16 cellular contexts compared by ENCODE assay signal in the genomic region with DNA sequence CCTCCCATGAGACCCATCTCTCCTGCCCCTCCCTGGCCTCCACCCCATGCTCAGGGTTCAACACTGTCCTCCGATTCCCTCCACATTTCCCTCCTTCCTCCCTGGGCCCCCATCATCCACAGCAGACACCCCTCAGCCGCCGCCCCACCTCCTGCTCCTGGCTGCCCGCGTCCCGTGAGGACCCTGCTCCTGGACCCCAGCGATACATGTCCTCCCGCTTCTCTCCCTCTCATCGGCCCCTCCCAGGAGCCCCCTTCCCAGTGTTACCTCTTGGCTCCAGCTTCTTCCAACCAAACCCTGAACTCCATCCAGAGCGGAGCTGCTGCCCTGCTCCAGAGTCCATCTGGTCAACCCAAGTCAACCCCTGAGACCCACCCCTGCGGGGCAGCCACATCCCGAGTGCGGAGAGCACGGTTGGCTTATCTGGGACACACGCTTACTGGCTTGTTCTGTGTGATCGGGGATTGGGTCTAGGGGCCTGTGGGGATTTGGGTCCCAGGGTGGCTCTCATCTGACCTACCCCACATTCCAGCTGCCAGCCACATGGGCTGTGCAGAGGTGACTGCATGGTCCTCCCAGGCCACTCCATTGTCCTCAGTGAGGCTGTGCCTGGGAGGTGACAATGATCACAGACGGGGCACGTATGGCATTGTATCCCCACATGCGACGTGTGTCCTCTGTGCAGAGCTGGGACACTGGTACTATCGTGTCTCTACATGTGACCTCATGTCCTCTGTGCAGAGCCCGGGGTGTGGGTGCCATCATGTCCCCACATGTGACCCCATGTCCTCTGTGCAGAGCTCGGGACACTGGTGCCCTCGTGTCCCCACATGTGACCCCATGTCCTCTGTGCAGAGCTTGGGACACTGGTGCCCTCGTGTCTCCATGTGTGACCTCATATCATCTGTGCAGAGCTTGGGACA.
A peak's percentile ranks its signal among the peaks of the same experiment; 100 is the strongest.
DNase-seq lines count a peak whose midpoint lies in the region; ATAC-seq and TF ChIP-seq lines count a peak whose summit lies in the region.
"Had no signal": no experiment of that assay in that cellular context is flagged by ENCODE, and none has a peak within 500 bp of the region (broad histone marks: within the 10 kb centered on the region; RNA-seq: fewer than 3 reads in every experiment).

No MANE protein-coding gene starts in this region.

- H3K36me3 ChIP-seq in colonic mucosa, result no peaks in the 10 kb centered on the region
- H3K36me3 ChIP-seq in tibial artery, result no peaks in the 10 kb centered on the region

- H3K9me3 ChIP-seq in colonic mucosa (no peaks in the 10 kb centered on the region), tibial artery (no peaks in the 10 kb centered on the region)

- H3K4me3 Mint-ChIP-seq in CD14-positive monocyte (no peak overlapping the region), neural crest cell (no peak overlapping the region)
- no peak overlapping the region for H3K4me3 Mint-ChIP-seq in stimulated activated effector memory CD8-positive, alpha-beta T cell treated with anti-CD3 and anti-CD28 coated beads, Interleukin-12 subunit alpha, Interleukin-12 subunit beta, amount 100 ng/mL, for 72 hours

- H3K4me3 ChIP-seq in colonic mucosa, result no peak overlapping the region
- H3K4me3 ChIP-seq in tibial artery, result no peak overlapping the region
- H3K4me3 ChIP-seq: K562 had no signal

- peaks cover 0 to 4% (median 0%) of the 10 kb centered on the region in 7 donors for H3K9me3 Mint-ChIP-seq in CD14-positive monocyte
- peaks cover 3% of the 10 kb centered on the region for H3K9me3 Mint-ChIP-seq in neural crest cell
- H3K9me3 Mint-ChIP-seq in stimulated activated effector memory CD8-positive, alpha-beta T cell treated with anti-CD3 and anti-CD28 coated beads, Interleukin-12 subunit alpha, Interleukin-12 subunit beta, amount 100 ng/mL, for 72 hours, result no peaks in the 10 kb centered on the region

- H3K4me1 Mint-ChIP-seq in CD14-positive monocyte (no peaks in the 10 kb centered on the region), neural crest cell (peaks cover 23% of the 10 kb centered on the region)
- H3K4me1 Mint-ChIP-seq in stimulated activated effector memory CD8-positive, alpha-beta T cell treated with anti-CD3 and anti-CD28 coated beads, Interleukin-12 subunit alpha, Interleukin-12 subunit beta, amount 100 ng/mL, for 72 hours, result no peaks in the 10 kb centered on the region

- peak overlapping the region in 1 of 7 donors; percentile 54 for H3K27ac Mint-ChIP-seq in CD14-positive monocyte
- peak overlapping the region; percentile 87 for H3K27ac Mint-ChIP-seq in neural crest cell (ENCODE audit: unreplicated experiment)
- H3K27ac Mint-ChIP-seq in stimulated activated effector memory CD8-positive, alpha-beta T cell treated with anti-CD3 and anti-CD28 coated beads, Interleukin-12 subunit alpha, Interleukin-12 subunit beta, amount 100 ng/mL, for 72 hours, result no peak overlapping the region

- intact Hi-C loops in CD14-positive monocyte (cut with micrococcal nuclease), result no loop called here
- intact Hi-C loops in colonic mucosa (cut with DNase I), result no loop called here
- intact Hi-C loops in tibial artery (cut with DNase I; ENCODE audit: low total_unique reads), result no loop called here

- DNase-seq in CD14-positive monocyte (ENCODE audit: low spot score) (peak; percentile 18), colonic mucosa (peak; percentile 9), neural crest cell (ENCODE audit: low read depth, low spot score) (no peak), tibial artery (peak; percentile 13 to 42), T1000 (lab: John Stamatoyannopoulos, UW) (no peak)
- DNase-seq in stimulated activated effector memory CD8-positive, alpha-beta T cell treated with anti-CD3 and anti-CD28 coated beads, Interleukin-12 subunit alpha, Interleukin-12 subunit beta, amount 100 ng/mL, for 72 hours (ENCODE audit: low spot score in 2 of 2), result no peak
- DNase-seq: C1 segment of cervical spinal cord, DND-41, HCEC 1CT, NCI-H1417, NCI-H2029, NCI-H2171 treated with DMSO at 0.1 percent for 48 hours, NCI-H446 treated with DMSO at 0.1 percent for 48 hours, RPMI8226 had no signal

- H3K27ac ChIP-seq in colonic mucosa (no peak overlapping the region), tibial artery (no peak overlapping the region)

- H3K27me3 ChIP-seq in colonic mucosa, result no peaks in the 10 kb centered on the region
- H3K27me3 ChIP-seq in tibial artery, result peaks cover 0 to 19% of the 10 kb centered on the region in 2 donors

- H3K4me1 ChIP-seq in colonic mucosa, result no peaks in the 10 kb centered on the region
- H3K4me1 ChIP-seq in tibial artery, result no peaks in the 10 kb centered on the region

- TF ChIP-seq CTCF in CD14-positive monocyte (IDR thresholded peaks at IDR 0.05), result no peak
- no peak for TF ChIP-seq CTCF in colonic mucosa (IDR thresholded peaks at IDR 0.05)
- TF ChIP-seq CTCF in neural crest cell (conservative IDR thresholded peaks at IDR 0.05), result no peak
- no peak for TF ChIP-seq CTCF in tibial artery (IDR thresholded peaks at IDR 0.05)

- H3K36me3 Mint-ChIP-seq in CD14-positive monocyte (no peaks in the 10 kb centered on the region), neural crest cell (ENCODE audit: low read depth) (no peaks in the 10 kb centered on the region)
- H3K36me3 Mint-ChIP-seq in stimulated activated effector memory CD8-positive, alpha-beta T cell treated with anti-CD3 and anti-CD28 coated beads, Interleukin-12 subunit alpha, Interleukin-12 subunit beta, amount 100 ng/mL, for 72 hours, result no peaks in the 10 kb centered on the region

- H3K9ac ChIP-seq in colonic mucosa (ENCODE audit: low read depth in 2 of 2, low read length in 2 of 2), result no peak overlapping the region

- no peak for ATAC-seq in stimulated activated effector memory CD8-positive, alpha-beta T cell treated with anti-CD3 and anti-CD28 coated beads, Interleukin-12 subunit alpha, Interleukin-12 subunit beta, amount 100 ng/mL, for 72 hours
- ATAC-seq in GM21723 (IDR thresholded peaks at IDR 0.05; ENCODE audit: unreplicated experiment), result no peak
- ATAC-seq: K562 had no signal

- peaks cover 1 to 4% (median 1%) of the 10 kb centered on the region in 3 donors for H3K27me3 Mint-ChIP-seq in CD14-positive monocyte (ENCODE audit: low read depth in 3 of 3)
- no peaks in the 10 kb centered on the region for H3K27me3 Mint-ChIP-seq in neural crest cell (ENCODE audit: low read depth)

Comparison
In these comparisons a context has a peak if more than half of its experiments do, and no peak if none do; other contexts are left out.
1. DNase-seq: peak in CD14-positive monocyte (single experiment), colonic mucosa (single experiment) and tibial artery (2 of 2); none in neural crest cell (single experiment), stimulated activated effector memory CD8-positive, alpha-beta T cell treated with anti-CD3 and anti-CD28 coated beads, Interleukin-12 subunit alpha, Interleukin-12 subunit beta, amount 100 ng/mL, for 72 hours (0 of 2) and T1000 (single experiment).